In genomic region chr10:4083509-4084003, GRCh38 we compare ENCODE assay signal across 13 cellular contexts.
DNase-seq lines count a peak whose midpoint lies in the region; ATAC-seq and TF ChIP-seq lines count a peak whose summit lies in the region.
"Had no signal": no experiment of that assay in that cellular context is flagged by ENCODE, and none has a peak within 500 bp of the region (broad histone marks: within the 10 kb centered on the region; RNA-seq: fewer than 3 reads in every experiment).

No MANE protein-coding gene starts in this region.

- H2BK15ac ChIP-seq in mesenchymal stem cell (ENCODE audit: low read depth, poor library complexity, severe bottlenecking), result no peak overlapping the region

- H3K36me3 ChIP-seq in breast epithelium, result no peaks in the 10 kb centered on the region
- H3K36me3 ChIP-seq in esophagus muscularis mucosa, result no peaks in the 10 kb centered on the region
- H3K36me3 ChIP-seq in mesenchymal stem cell (ENCODE audit: control insufficient read depth in 1 of 2, insufficient read depth in 2 of 2, low read depth in 1 of 2, low read length in 2 of 2), result no peaks in the 10 kb centered on the region
- no peaks in the 10 kb centered on the region for H3K36me3 ChIP-seq in aorta (ENCODE audit: control insufficient read depth in 1 of 2, insufficient read depth in 2 of 2, low read length in 1 of 2)

- DNase-seq in breast epithelium (ENCODE audit: low spot score in 2 of 2) (no peak), MCF 10A (ENCODE audit: unreplicated experiment) (no peak), esophagus muscularis mucosa (ENCODE audit: extremely low spot score) (no peak), mesenchymal stem cell (peak; percentile 72), aorta (no peak), NCI-H187 treated with DMSO at 0.1 percent for 48 hours (lab: John Stamatoyannopoulos, UW) (no peak)
- DNase-seq in stimulated activated naive CD4-positive, alpha-beta T cell treated with Interleukin-2 at 50 U/mL for 16 hours (lab: John Stamatoyannopoulos, UW), result no peak
- no peak for DNase-seq in activated CD8-positive, alpha-beta memory T cell treated with anti-CD3 and anti-CD28 coated beads, Interleukin-2, amount 10 ng/mL, durations not matched to agents 7 days and 5 days
- DNase-seq: 8988T, dermis blood vessel endothelial cell, GDM1 had no signal

- H2AFZ ChIP-seq in mesenchymal stem cell (ENCODE audit: low read depth, low read length), result no peak overlapping the region

- H3K4me3 Mint-ChIP-seq in MCF 10A (ENCODE audit: unreplicated experiment), result no peak overlapping the region
- H3K4me3 Mint-ChIP-seq in activated CD8-positive, alpha-beta memory T cell treated with anti-CD3 and anti-CD28 coated beads, Interleukin-2, amount 10 ng/mL, durations not matched to agents 7 days and 5 days, result no peak overlapping the region

- POLR2A ChIA-PET in MCF 10A (lab: Yijun Ruan, JAX), result interaction anchor here (0.6 to 1.5 kb wide), 2 partner anchors 9 to 704 kb away, joined by 3 to 7 read pairs; no protein-coding TSS in a partner anchor

- peak overlapping the region; percentile 60 to 67 for H3K18ac ChIP-seq in mesenchymal stem cell (ENCODE audit: low read depth in 1 of 2, low read length in 2 of 2)

- H2BK12ac ChIP-seq in mesenchymal stem cell (ENCODE audit: low read length in 2 of 2), result peak overlapping the region; percentile 18 to 69

- H3K27me3 Mint-ChIP-seq in MCF 10A (ENCODE audit: insufficient read depth, unreplicated experiment), result no peaks in the 10 kb centered on the region
- H3K27me3 Mint-ChIP-seq in activated CD8-positive, alpha-beta memory T cell treated with anti-CD3 and anti-CD28 coated beads, Interleukin-2, amount 10 ng/mL, durations not matched to agents 7 days and 5 days, result no peaks in the 10 kb centered on the region

- no peak overlapping the region for H3K23ac ChIP-seq in mesenchymal stem cell (ENCODE audit: low read length in 2 of 2)

- TF ChIP-seq CTCF in breast epithelium (IDR thresholded peaks at IDR 0.05) (no peak), MCF 10A (IDR thresholded peaks at IDR 0.05; ENCODE audit: unreplicated experiment) (no peak), esophagus muscularis mucosa (IDR thresholded peaks at IDR 0.05) (no peak)

- H3K4me1 ChIP-seq in breast epithelium (no peaks in the 10 kb centered on the region), esophagus muscularis mucosa (peaks cover 26 to 39% (median 35%) of the 10 kb centered on the region in 4 donors), mesenchymal stem cell (ENCODE audit: control insufficient read depth, insufficient read depth, low read depth, low read length) (peaks cover 3% of the 10 kb centered on the region), aorta (ENCODE audit: control insufficient read depth in 1 of 2, insufficient read depth in 2 of 2, low read length in 2 of 2) (peaks cover 4 to 10% of the 10 kb centered on the region in 2 donors)

- peak; percentile 59 for ATAC-seq in aorta (ENCODE audit: low FRiP score)
- ATAC-seq in activated CD8-positive, alpha-beta memory T cell treated with anti-CD3 and anti-CD28 coated beads, Interleukin-2, amount 10 ng/mL, durations not matched to agents 7 days and 5 days, result no peak
- ATAC-seq: HCT116 had no signal

- intact Hi-C loops in breast epithelium (cut with DNase I; ENCODE audit: low total_unique reads) (loop anchor here (10.0 kb wide), 1 partner anchor 111 kb away; no protein-coding TSS in a partner anchor), MCF 10A (cut with micrococcal nuclease) (no loop called here), esophagus muscularis mucosa (cut with DNase I) (no loop called here), aorta (cut with DNase I) (loop anchor here in 1 of 2 donors (10.0 kb wide), 1 partner anchor 571 kb away; no protein-coding TSS in a partner anchor)

- H3K27me3 ChIP-seq in breast epithelium (no peaks in the 10 kb centered on the region), esophagus muscularis mucosa (no peaks in the 10 kb centered on the region), mesenchymal stem cell (ENCODE audit: control insufficient read depth in 1 of 2, insufficient read depth in 1 of 2, low read length in 2 of 2) (no peaks in the 10 kb centered on the region), aorta (ENCODE audit: control insufficient read depth in 1 of 2, insufficient read depth in 2 of 2, low read length in 1 of 2) (no peaks in the 10 kb centered on the region)

- no peaks in the 10 kb centered on the region for H3K79me1 ChIP-seq in mesenchymal stem cell (replicated peaks; ENCODE audit: low read length, poor library complexity, severe bottlenecking)

- H3K14ac ChIP-seq in mesenchymal stem cell (ENCODE audit: low read length in 2 of 2), result peak overlapping the region in 1 of 2 experiments; percentile 77

- no peak overlapping the region for H3K27ac Mint-ChIP-seq in MCF 10A (ENCODE audit: low read depth, unreplicated experiment)
- H3K27ac Mint-ChIP-seq in activated CD8-positive, alpha-beta memory T cell treated with anti-CD3 and anti-CD28 coated beads, Interleukin-2, amount 10 ng/mL, durations not matched to agents 7 days and 5 days, result no peak overlapping the region
- H3K27ac Mint-ChIP-seq: activated T-helper 2 cell treated with anti-CD3 and anti-CD28 coated beads, Interferon-gamma antibody, Interleukin-2, Interleukin-4, amounts not matched to agents 10 μg/mL and 5 μg/mL and 100 μg/mL, durations not matched to agents 14 hours and 24 hours and 36 hours had no signal

- H4K8ac ChIP-seq in mesenchymal stem cell (ENCODE audit: low read length), result no peak overlapping the region

- no peak overlapping the region for H3K4me2 ChIP-seq in mesenchymal stem cell (ENCODE audit: low read length, poor library complexity, severe bottlenecking)

- CTCF ChIA-PET in MCF 10A (lab: Yijun Ruan, JAX), result interaction anchor here (0.7 kb wide), 1 partner anchor 614 kb away, joined by 4 read pairs; no protein-coding TSS in a partner anchor
- CTCF ChIA-PET in activated CD8-positive, alpha-beta memory T cell treated with anti-CD3 and anti-CD28 coated beads, Interleukin-2, amount 10 ng/mL, durations not matched to agents 7 days and 5 days (lab: Charles Lee), result interaction anchor here (1.2 to 1.7 kb wide), 2 partner anchors 35 kb away, joined by 3 read pairs; no protein-coding TSS in a partner anchor

- BruUV-seq in MCF 10A (replicated peaks; lab: Mats Ljungman, UMichigan), result no TSS peak

- H3K4me3 ChIP-seq in breast epithelium (no peak overlapping the region), esophagus muscularis mucosa (no peak overlapping the region), mesenchymal stem cell (ENCODE audit: insufficient read depth in 1 of 2, low read depth in 1 of 2, low read length in 2 of 2) (peak overlapping the region in 1 of 2 experiments; percentile 1), aorta (ENCODE audit: low read length in 2 of 2) (no peak overlapping the region)

- peak overlapping the region; percentile 17 to 26 for H3K4ac ChIP-seq in mesenchymal stem cell (ENCODE audit: low read depth in 1 of 2, low read length in 2 of 2)

- no peak for TF ChIP-seq POLR2A in breast epithelium (IDR thresholded peaks at IDR 0.05)
- TF ChIP-seq POLR2A in esophagus muscularis mucosa (IDR thresholded peaks at IDR 0.05; ENCODE audit: low read depth), result no peak

- no peak overlapping the region for H2AK5ac ChIP-seq in mesenchymal stem cell (ENCODE audit: low read length, severe bottlenecking)

- TF ChIP-seq EP300 in esophagus muscularis mucosa (IDR thresholded peaks at IDR 0.05), result no peak

- peak overlapping the region; percentile 67 for H4K91ac ChIP-seq in mesenchymal stem cell (ENCODE audit: low read length)

- no peaks in the 10 kb centered on the region for H3K4me1 Mint-ChIP-seq in MCF 10A (ENCODE audit: insufficient read depth, unreplicated experiment)
- H3K4me1 Mint-ChIP-seq in activated CD8-positive, alpha-beta memory T cell treated with anti-CD3 and anti-CD28 coated beads, Interleukin-2, amount 10 ng/mL, durations not matched to agents 7 days and 5 days, result peaks cover 22% of the 10 kb centered on the region

- no peaks in the 10 kb centered on the region for H3K36me3 Mint-ChIP-seq in MCF 10A (ENCODE audit: insufficient read depth, unreplicated experiment)
- peaks cover 8% of the 10 kb centered on the region for H3K36me3 Mint-ChIP-seq in activated CD8-positive, alpha-beta memory T cell treated with anti-CD3 and anti-CD28 coated beads, Interleukin-2, amount 10 ng/mL, durations not matched to agents 7 days and 5 days

- no peaks in the 10 kb centered on the region for H3K9me3 Mint-ChIP-seq in MCF 10A (ENCODE audit: unreplicated experiment)
- no peaks in the 10 kb centered on the region for H3K9me3 Mint-ChIP-seq in activated CD8-positive, alpha-beta memory T cell treated with anti-CD3 and anti-CD28 coated beads, Interleukin-2, amount 10 ng/mL, durations not matched to agents 7 days and 5 days (ENCODE audit: low read depth)
- H3K9me3 Mint-ChIP-seq: activated T-helper 2 cell treated with anti-CD3 and anti-CD28 coated beads, Interferon-gamma antibody, Interleukin-2, Interleukin-4, amounts not matched to agents 10 μg/mL and 5 μg/mL and 100 μg/mL, durations not matched to agents 14 hours and 24 hours and 36 hours had no signal

- WGBS in esophagus muscularis mucosa, result 38% methylated on average over 2 of the region's 2 CpGs
- 17% methylated on average over 2 of the region's 2 CpGs for WGBS in mesenchymal stem cell
- WGBS in aorta, 2 donors, result 3 to 14% methylated on average over 2 of the region's 2 CpGs

- no peak overlapping the region for H2BK120ac ChIP-seq in mesenchymal stem cell (ENCODE audit: low read depth, low read length)

- no peaks in the 10 kb centered on the region for H3K9me3 ChIP-seq in breast epithelium
- no peaks in the 10 kb centered on the region for H3K9me3 ChIP-seq in esophagus muscularis mucosa
- no peaks in the 10 kb centered on the region for H3K9me3 ChIP-seq in mesenchymal stem cell (ENCODE audit: control insufficient read depth, low read length)
- no peaks in the 10 kb centered on the region for H3K9me3 ChIP-seq in aorta (ENCODE audit: control insufficient read depth, low read length)

- peak overlapping the region; percentile 57 for H3K9ac ChIP-seq in mesenchymal stem cell (ENCODE audit: low read length)

- H3K27ac ChIP-seq in breast epithelium (peak overlapping the region; percentile 69 to 82), esophagus muscularis mucosa (replicated peaks in 1 of 4) (peak overlapping the region; percentile 32 to 57 (median 50)), mesenchymal stem cell (ENCODE audit: low read length, poor library complexity, severe bottlenecking) (no peak overlapping the region), aorta (ENCODE audit: low read depth in 1 of 2, low read length in 2 of 2) (peak overlapping the region in 1 of 2 donors; percentile 62)

- no peak overlapping the region for H2BK5ac ChIP-seq in mesenchymal stem cell (ENCODE audit: low read depth, low read length, poor library complexity, severe bottlenecking)
